ENCODE assay signal across 3 cellular contexts in the genomic region with DNA sequence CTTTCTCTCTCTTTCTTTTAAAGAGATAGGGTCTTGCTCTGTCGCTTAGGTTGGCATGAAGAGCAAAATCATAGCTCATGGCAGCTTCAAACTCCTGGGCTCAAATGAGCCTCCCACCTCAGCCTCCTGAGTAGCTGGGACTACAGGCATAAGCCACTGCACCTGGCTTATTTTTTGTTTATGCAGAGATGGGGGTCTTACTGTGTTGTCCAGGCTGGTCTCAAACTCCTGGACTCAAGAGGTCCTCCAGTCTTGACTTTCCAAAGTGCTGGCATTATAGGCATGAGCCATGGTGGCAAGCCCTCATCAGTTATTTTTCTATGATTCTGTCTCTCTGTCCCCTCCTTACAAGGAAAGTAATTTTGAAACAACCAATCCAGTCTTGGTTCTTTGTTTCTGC.
TF ChIP-seq lines count a peak whose summit lies in the region.

No MANE protein-coding gene starts in this region.

TF ChIP-seq in SK-N-SH, 30 proteins besides CTCF, POLR2A, EP300 and RAD21:
- no peak for TF ChIP-seq JUND (IDR thresholded peaks at IDR 0.05)
- TF ChIP-seq NRF1 (IDR thresholded peaks at IDR 0.05; ENCODE audit: low read depth, low read length), result no peak
- no peak for TF ChIP-seq SIN3A (IDR thresholded peaks at IDR 0.05; ENCODE audit: borderline replicate concordance, low read depth, low read length)
- TF ChIP-seq GATA2 (CRISPR knock-in tag; IDR thresholded peaks at IDR 0.05), result no peak
- TF ChIP-seq ELF1 (IDR thresholded peaks at IDR 0.05), result no peak
- no peak for TF ChIP-seq TCF12 (IDR thresholded peaks at IDR 0.05)
- no peak for TF ChIP-seq FOXJ3 (CRISPR knock-in tag; IDR thresholded peaks at IDR 0.05)

TF ChIP-seq in SK-N-SH treated with all-trans-retinoic acid at 6 μM for 48 hours, 23 proteins besides CTCF, POLR2A, EP300 and RAD21:
- TF ChIP-seq CREB5 (CRISPR knock-in tag; IDR thresholded peaks at IDR 0.05; ENCODE audit: low read depth), result no peak
- TF ChIP-seq PPARA (CRISPR knock-in tag; IDR thresholded peaks at IDR 0.05; ENCODE audit: borderline replicate concordance), result no peak
- TF ChIP-seq OSR1 (CRISPR knock-in tag; IDR thresholded peaks at IDR 0.05), result no peak
- TF ChIP-seq ZNF565 (CRISPR knock-in tag; conservative IDR thresholded peaks at IDR 0.05; ENCODE audit: low read depth), result no peak
- TF ChIP-seq, protein P1, sequence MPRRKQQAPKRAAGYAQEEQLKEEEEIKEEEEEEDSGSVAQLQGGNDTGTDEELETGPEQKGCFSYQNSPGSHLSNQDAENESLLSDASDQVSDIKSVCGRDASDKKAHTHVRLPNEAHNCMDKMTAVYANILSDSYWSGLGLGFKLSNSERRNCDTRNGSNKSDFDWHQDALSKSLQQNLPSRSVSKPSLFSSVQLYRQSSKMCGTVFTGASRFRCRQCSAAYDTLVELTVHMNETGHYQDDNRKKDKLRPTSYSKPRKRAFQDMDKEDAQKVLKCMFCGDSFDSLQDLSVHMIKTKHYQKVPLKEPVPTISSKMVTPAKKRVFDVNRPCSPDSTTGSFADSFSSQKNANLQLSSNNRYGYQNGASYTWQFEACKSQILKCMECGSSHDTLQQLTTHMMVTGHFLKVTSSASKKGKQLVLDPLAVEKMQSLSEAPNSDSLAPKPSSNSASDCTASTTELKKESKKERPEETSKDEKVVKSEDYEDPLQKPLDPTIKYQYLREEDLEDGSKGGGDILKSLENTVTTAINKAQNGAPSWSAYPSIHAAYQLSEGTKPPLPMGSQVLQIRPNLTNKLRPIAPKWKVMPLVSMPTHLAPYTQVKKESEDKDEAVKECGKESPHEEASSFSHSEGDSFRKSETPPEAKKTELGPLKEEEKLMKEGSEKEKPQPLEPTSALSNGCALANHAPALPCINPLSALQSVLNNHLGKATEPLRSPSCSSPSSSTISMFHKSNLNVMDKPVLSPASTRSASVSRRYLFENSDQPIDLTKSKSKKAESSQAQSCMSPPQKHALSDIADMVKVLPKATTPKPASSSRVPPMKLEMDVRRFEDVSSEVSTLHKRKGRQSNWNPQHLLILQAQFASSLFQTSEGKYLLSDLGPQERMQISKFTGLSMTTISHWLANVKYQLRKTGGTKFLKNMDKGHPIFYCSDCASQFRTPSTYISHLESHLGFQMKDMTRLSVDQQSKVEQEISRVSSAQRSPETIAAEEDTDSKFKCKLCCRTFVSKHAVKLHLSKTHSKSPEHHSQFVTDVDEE (CRISPR knock-in tag; IDR thresholded peaks at IDR 0.05), result no peak
- TF ChIP-seq ZFP30 (CRISPR knock-in tag; IDR thresholded peaks at IDR 0.05), result no peak
- TF ChIP-seq ZC3H10 (CRISPR knock-in tag; IDR thresholded peaks at IDR 0.05), result no peak
- TF ChIP-seq ESRRG (CRISPR knock-in tag; IDR thresholded peaks at IDR 0.05), result no peak
- no peak for TF ChIP-seq ISL1 (CRISPR knock-in tag; IDR thresholded peaks at IDR 0.05)
- TF ChIP-seq BACH2 (CRISPR knock-in tag; IDR thresholded peaks at IDR 0.05; ENCODE audit: borderline replicate concordance), result no peak

TF ChIP-seq in K562, 482 proteins besides CTCF, POLR2A, EP300 and RAD21:
- TF ChIP-seq SREBF1 (IDR thresholded peaks at IDR 0.05; ENCODE audit: borderline replicate concordance, low read depth, low read length), result no peak
- no peak for TF ChIP-seq RB1 (IDR thresholded peaks at IDR 0.05; ENCODE audit: low read depth)
- TF ChIP-seq ERF (CRISPR knock-in tag; IDR thresholded peaks at IDR 0.05), result no peak
- TF ChIP-seq CBX5 (IDR thresholded peaks at IDR 0.05; ENCODE audit: borderline replicate concordance, low read depth), result no peak
- no peak for TF ChIP-seq HNRNPL (IDR thresholded peaks at IDR 0.05; ENCODE audit: low read depth, low read length)
- no peak for TF ChIP-seq ZNF395 (CRISPR knock-in tag; IDR thresholded peaks at IDR 0.05)
